In the genomic region with DNA sequence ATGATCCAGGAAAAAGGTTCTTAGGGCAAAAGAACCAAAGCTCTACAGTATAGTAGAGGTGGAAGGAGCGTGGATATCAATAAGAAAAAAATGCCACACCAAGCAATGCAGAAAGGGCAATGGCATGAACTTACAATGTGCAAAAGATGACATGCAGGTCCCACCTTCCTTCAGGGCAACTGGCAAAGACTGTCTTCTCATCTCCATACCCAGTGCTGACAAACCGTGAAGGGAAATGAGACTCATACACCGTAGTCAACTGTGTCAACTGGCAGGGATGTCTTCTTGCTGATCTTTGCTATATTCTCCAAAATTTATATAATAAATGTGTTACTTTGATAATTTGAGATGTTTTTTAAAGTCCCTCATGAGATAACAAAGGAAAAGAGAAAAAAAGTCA, we compare ENCODE assay signal across 20 cellular contexts. TPM values are rescaled to one million over a fixed set of nuclear protein-coding genes. Genes with fewer than 3 reads are reported as not detected.
A peak's percentile ranks its signal among the peaks of the same experiment; 100 is the strongest.
DNase-seq lines count a peak whose midpoint lies in the region; ATAC-seq, FAIRE-seq and TF ChIP-seq lines count a peak whose summit lies in the region.
"Had no signal": no experiment of that assay in that cellular context is flagged by ENCODE, and none has a peak within 500 bp of the region (broad histone marks: within the 10 kb centered on the region; RNA-seq: fewer than 3 reads in every experiment).

No MANE protein-coding gene starts in this region.

- H2AFZ ChIP-seq in GM23248: no peak overlapping the region
- no peak overlapping the region for H2AFZ ChIP-seq in PC-3 (ENCODE audit: low read length)
- H2AFZ ChIP-seq in astrocyte (ENCODE audit: low read depth, low read length): no peak overlapping the region

- peaks cover 3% of the 10 kb centered on the region for H3K36me3 Mint-ChIP-seq in astrocyte (ENCODE audit: low read depth, unreplicated experiment)

- peaks cover 85% of the 10 kb centered on the region for H3K79me2 ChIP-seq in GM23248 (ENCODE audit: insufficient read depth)
- peaks cover 83% of the 10 kb centered on the region for H3K79me2 ChIP-seq in PC-3 (ENCODE audit: low read length)
- peaks cover 77% of the 10 kb centered on the region for H3K79me2 ChIP-seq in astrocyte (ENCODE audit: insufficient read depth, low read length)

- H3K4me1 ChIP-seq in GM23248 (ENCODE audit: insufficient read depth) (peaks cover 33% of the 10 kb centered on the region), PC-3 (ENCODE audit: insufficient read depth, low read length) (peaks cover 30% of the 10 kb centered on the region), astrocyte (ENCODE audit: insufficient read depth, low read length) (peaks cover 20% of the 10 kb centered on the region), SJCRH30 (peaks cover 11% of the 10 kb centered on the region; the same call in 1 of the 2 replicates)
- H3K4me1 ChIP-seq: Peyer's patch had no signal

- no peak overlapping the region for H3K4me3 Mint-ChIP-seq in astrocyte (ENCODE audit: unreplicated experiment)

- no peaks in the 10 kb centered on the region for H3K27me3 ChIP-seq in GM23248 (replicated peaks; ENCODE audit: insufficient read depth)
- no peaks in the 10 kb centered on the region for H3K27me3 ChIP-seq in PC-3 (ENCODE audit: low read length)
- H3K27me3 ChIP-seq in astrocyte (ENCODE audit: insufficient read depth, low read length): no peaks in the 10 kb centered on the region
- H3K27me3 ChIP-seq in SJCRH30: no peaks in the 10 kb centered on the region
- H3K27me3 ChIP-seq: BE2C, Peyer's patch had no signal

- H3K4me2 ChIP-seq in GM23248 (ENCODE audit: unreplicated experiment): peak overlapping the region; percentile 64
- no peak overlapping the region for H3K4me2 ChIP-seq in PC-3 (ENCODE audit: low read length)
- no peak overlapping the region for H3K4me2 ChIP-seq in astrocyte (ENCODE audit: low read length)

- TF ChIP-seq CTCF in PC-3 (conservative IDR thresholded peaks at IDR 0.05; ENCODE audit: low read depth, low read length) (no peak), astrocyte (IDR thresholded peaks at IDR 0.05; ENCODE audit: insufficient read depth, low read depth, low read length) (no peak)

- intact Hi-C loops in PC-3 (cut with micrococcal nuclease): no loop called here

- H3K4me3 ChIP-seq in GM23248: no peak overlapping the region
- H3K4me3 ChIP-seq in PC-3 (ENCODE audit: low read length): no peak overlapping the region
- H3K4me3 ChIP-seq in astrocyte (ENCODE audit: insufficient read depth, low read depth, low read length): no peak overlapping the region
- H3K4me3 ChIP-seq in SJCRH30: no peak overlapping the region
- H3K4me3 ChIP-seq: Peyer's patch had no signal

- H3K27ac ChIP-seq in GM23248 (0 out of 2 replicates have a peak overlapping the region, but pooled peaks have one; percentile 75), PC-3 (ENCODE audit: low read length) (peak overlapping the region; percentile 89; the same call in 1 of the 2 replicates), astrocyte (ENCODE audit: low read depth, low read length) (no peak overlapping the region), SJCRH30 (no peak overlapping the region)
- H3K27ac ChIP-seq: Peyer's patch had no signal

- in situ Hi-C loops in GM23248 (cut with MboI): no loop called here

- no peak for FAIRE-seq in astrocyte (lab: Jason Lieb, UNC)
- FAIRE-seq: H54, HTR-8/SVneo had no signal

- H3K9me2 ChIP-seq in GM23248 (ENCODE audit: insufficient read depth) (no peaks in the 10 kb centered on the region), PC-3 (replicated peaks; ENCODE audit: low read length) (no peaks in the 10 kb centered on the region)

- peak overlapping the region; percentile 21 for H3K27ac Mint-ChIP-seq in astrocyte (ENCODE audit: unreplicated experiment)

- H3F3A ChIP-seq in GM23248 (ENCODE audit: insufficient read depth) (peaks cover 13% of the 10 kb centered on the region), PC-3 (ENCODE audit: low read length, unreplicated experiment) (no peaks in the 10 kb centered on the region)

- ATAC-seq in PC-3 (no peak), HG02852 (IDR thresholded peaks at IDR 0.05; ENCODE audit: unreplicated experiment) (no peak)

- H3K9me3 Mint-ChIP-seq in astrocyte (ENCODE audit: unreplicated experiment): no peaks in the 10 kb centered on the region

- POLR2A ChIA-PET in PC-3 (lab: Charles Lee; ENCODE audit: unreplicated experiment): no interaction called here

- H3K4me1 Mint-ChIP-seq in astrocyte (ENCODE audit: low read depth, unreplicated experiment): peaks cover 49% of the 10 kb centered on the region

- BruUV-seq in PC-3 (replicated peaks; lab: Mats Ljungman, UMichigan): no TSS peak

- DNase-seq in GM23248: no peak
- no peak for DNase-seq in PC-3
- DNase-seq in astrocyte (ENCODE audit: low read depth): no peak
- DNase-seq in SJCRH30: no peak
- no peak for DNase-seq in stimulated activated naive CD4-positive, alpha-beta T cell treated with Interleukin-2 at 50 U/mL for 16 hours (lab: John Stamatoyannopoulos, UW)
- DNase-seq in SHP77 treated with DMSO at 0.1 percent for 48 hours (lab: John Stamatoyannopoulos, UW): no peak
- DNase-seq: BE2C, DMS153, DND-41, KBM-7, MM.1S, NCI-H1417, NCI-H1694, NCI-H2081, NCI-H2227 treated with DMSO at 0.1 percent for 48 hours, NCI-H69, Peyer's patch had no signal

- H4K20me1 ChIP-seq in GM23248 (ENCODE audit: insufficient read depth) (no peaks in the 10 kb centered on the region), PC-3 (ENCODE audit: low read length) (no peaks in the 10 kb centered on the region), astrocyte (ENCODE audit: insufficient read depth, low read length) (peaks cover 29% of the 10 kb centered on the region)

- H3K36me3 ChIP-seq in GM23248 (ENCODE audit: low read depth) (no peaks in the 10 kb centered on the region), PC-3 (ENCODE audit: low read depth, low read length) (no peaks in the 10 kb centered on the region), astrocyte (ENCODE audit: insufficient read depth, low read length) (no peaks in the 10 kb centered on the region), SJCRH30 (no peaks in the 10 kb centered on the region)
- H3K36me3 ChIP-seq: BE2C, Peyer's patch had no signal

- CTCF ChIA-PET in PC-3 (lab: Charles Lee): no interaction called here

- WGBS in GM23248 (ENCODE audit: low coverage in 1 of 2, low lambda C conversion rate in 2 of 2, missing lambda C conversion rate in 2 of 2), 2 experiments: 94 to 100% methylated on average over 3 of the region's 3 CpGs

- H3K9me3 ChIP-seq in GM23248 (ENCODE audit: low read depth) (no peaks in the 10 kb centered on the region), PC-3 (ENCODE audit: low read length) (no peaks in the 10 kb centered on the region), astrocyte (ENCODE audit: insufficient read depth, low read depth, low read length) (no peaks in the 10 kb centered on the region), SJCRH30 (replicated peaks) (no peaks in the 10 kb centered on the region)
- H3K9me3 ChIP-seq: BE2C, Peyer's patch had no signal

- H3K9ac ChIP-seq in GM23248 (no peak overlapping the region), PC-3 (ENCODE audit: low read length) (no peak overlapping the region), astrocyte (ENCODE audit: low read length) (no peak overlapping the region)

- H3K27me3 Mint-ChIP-seq in astrocyte (ENCODE audit: low read depth, unreplicated experiment): no peaks in the 10 kb centered on the region

RNA-seq across cellular contexts. Expression of gene MED27, which starts 36.0 kb away (rescaled TPM):
- 21.4 and 35.4 TPM in 2 replicates for total RNA-seq in GM23248 (2014; rRNA removed; shearing (Covaris generic))
- 41.1 and 44.1 TPM in 2 replicates for polyA plus RNA-seq in GM23248 (2016; fragmentation: Nextera tagmentation; extraction: Ambion mirVana)
- total RNA-seq in PC-3 (2014; rRNA removed) (22.7 and 38.4 TPM in 2 replicates), astrocyte (26.9 and 27.7 TPM in 2 replicates)
- 45.3 and 50.7 TPM in 2 replicates for total RNA-seq in SJCRH30 (2014; rRNA removed; shearing (Covaris generic))

Comparison
In these comparisons a context has a peak if more than half of its experiments do, and no peak if none do; other contexts are left out.
1. H3K27ac ChIP-seq: peak in GM23248 (single experiment) and PC-3 (single experiment); none in astrocyte (single experiment) and SJCRH30 (single experiment).